ENCODE assay signal across 24 cellular contexts in the genomic region with DNA sequence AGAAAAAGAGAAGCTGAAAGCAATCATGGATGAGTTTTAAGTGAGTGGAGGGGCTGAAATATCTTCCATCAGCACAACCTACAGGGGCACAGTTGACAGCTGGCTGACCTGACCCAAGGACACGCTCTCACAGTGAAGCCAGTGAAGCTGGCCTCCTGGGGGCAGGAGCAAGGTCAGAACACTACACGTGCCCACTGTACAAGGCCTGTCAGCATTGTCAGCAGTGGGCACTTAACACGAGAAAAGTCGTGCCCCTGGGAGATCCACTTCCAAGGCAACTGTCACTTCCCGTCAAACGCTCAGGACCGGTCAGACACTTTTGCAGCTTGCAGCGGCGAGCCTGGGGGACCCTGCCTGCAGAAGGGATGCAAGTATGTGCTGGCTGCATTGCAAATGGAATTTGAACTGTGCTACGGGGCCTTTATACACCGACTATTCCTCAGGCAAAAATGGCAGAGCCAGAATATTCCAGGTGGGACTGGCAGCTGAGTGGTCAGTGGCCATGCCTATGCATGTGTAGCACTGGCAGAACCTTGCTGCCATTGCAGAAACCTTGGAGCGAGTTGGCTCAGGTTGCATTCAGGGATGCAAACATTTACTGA.
DNase-seq lines count a peak whose midpoint lies in the region; FAIRE-seq and TF ChIP-seq lines count a peak whose summit lies in the region.
"Had no signal": no experiment of that assay in that cellular context is flagged by ENCODE, and none has a peak within 500 bp of the region (broad histone marks: within the 10 kb centered on the region; RNA-seq: fewer than 3 reads in every experiment).

No MANE protein-coding gene starts in this region.

- CTCF ChIA-PET in activated CD4-positive, alpha-beta memory T cell treated with anti-CD3 and anti-CD28 coated beads for 36 hours (lab: Charles Lee), result interaction anchor here (1.1 to 2.4 kb wide), 6 partner anchors 8 to 180 kb away, joined by 3 to 10 read pairs (median 6); no protein-coding TSS in a partner anchor
- CTCF ChIA-PET in activated CD4-positive, alpha-beta memory T cell treated with anti-CD3 and anti-CD28 coated beads, Interleukin-2, amount 10 ng/mL, durations not matched to agents 7 days and 5 days (lab: Charles Lee), result interaction anchor here (0.9 to 2.4 kb wide), 2 partner anchors 11 to 175 kb away, joined by 3 to 14 read pairs; no protein-coding TSS in a partner anchor

- H3F3A ChIP-seq in Loucy (ENCODE audit: low read depth), result peaks cover 16% of the 10 kb centered on the region

- peaks cover 3% of the 10 kb centered on the region for H3K9me3 Mint-ChIP-seq in activated CD4-positive, alpha-beta memory T cell treated with anti-CD3 and anti-CD28 coated beads for 36 hours
- H3K9me3 Mint-ChIP-seq in activated CD4-positive, alpha-beta memory T cell treated with anti-CD3 and anti-CD28 coated beads, Interleukin-2, amount 10 ng/mL, durations not matched to agents 7 days and 5 days, result peaks cover 2% of the 10 kb centered on the region
- no peaks in the 10 kb centered on the region for H3K9me3 Mint-ChIP-seq in brain

- no peak overlapping the region for H3K9ac ChIP-seq in Loucy (ENCODE audit: low read depth, low read length, poor library complexity, severe bottlenecking)
- H3K9ac ChIP-seq: KMS-11 had no signal

- H3K4me1 Mint-ChIP-seq in activated CD4-positive, alpha-beta memory T cell treated with anti-CD3 and anti-CD28 coated beads for 36 hours (ENCODE audit: low read depth), result peaks cover 56% of the 10 kb centered on the region
- H3K4me1 Mint-ChIP-seq in activated CD4-positive, alpha-beta memory T cell treated with anti-CD3 and anti-CD28 coated beads, Interleukin-2, amount 10 ng/mL, durations not matched to agents 7 days and 5 days, result peaks cover 43% of the 10 kb centered on the region
- peaks cover 74% of the 10 kb centered on the region for H3K4me1 Mint-ChIP-seq in brain

- FAIRE-seq in RCC 7860 (lab: Jason Lieb, UNC), result no peak
- FAIRE-seq: A549, H54, islet of Langerhans had no signal

- H3K4me1 ChIP-seq in Loucy (ENCODE audit: insufficient read depth, low read length, poor library complexity, severe bottlenecking), result peaks cover 30% of the 10 kb centered on the region
- H3K4me1 ChIP-seq: A549 had no signal

- intact Hi-C loops in activated CD4-positive, alpha-beta memory T cell treated with anti-CD3 and anti-CD28 coated beads for 36 hours (cut with micrococcal nuclease), result no loop called here

- H3K9me3 ChIP-seq in Loucy (ENCODE audit: insufficient read depth, low read depth, low read length), result no peaks in the 10 kb centered on the region
- H3K9me3 ChIP-seq: A549, esophagus muscularis mucosa, heart left ventricle, ovary had no signal

- peak overlapping the region; percentile 14 for H3K4me2 ChIP-seq in Loucy (ENCODE audit: low read depth, low read length, poor library complexity, severe bottlenecking)
- H3K4me2 ChIP-seq: A549, KMS-11 had no signal

- H3K27me3 ChIP-seq in Loucy (ENCODE audit: insufficient read depth, low read length, poor library complexity, severe bottlenecking), result no peaks in the 10 kb centered on the region
- H3K27me3 ChIP-seq: esophagus muscularis mucosa, heart left ventricle, ovary had no signal

- no peaks in the 10 kb centered on the region for H3K9me2 ChIP-seq in Loucy (replicated peaks; ENCODE audit: low read depth, low read length)

- H3K79me2 ChIP-seq in Loucy (ENCODE audit: insufficient read depth, low read length), result peaks cover 57% of the 10 kb centered on the region

- H3K36me3 Mint-ChIP-seq in activated CD4-positive, alpha-beta memory T cell treated with anti-CD3 and anti-CD28 coated beads for 36 hours, result peaks cover 21% of the 10 kb centered on the region
- H3K36me3 Mint-ChIP-seq in activated CD4-positive, alpha-beta memory T cell treated with anti-CD3 and anti-CD28 coated beads, Interleukin-2, amount 10 ng/mL, durations not matched to agents 7 days and 5 days (ENCODE audit: low read depth), result peaks cover 65% of the 10 kb centered on the region
- no peaks in the 10 kb centered on the region for H3K36me3 Mint-ChIP-seq in brain

- peak overlapping the region; percentile 0 for H3K27ac Mint-ChIP-seq in activated CD4-positive, alpha-beta memory T cell treated with anti-CD3 and anti-CD28 coated beads for 36 hours
- no peak overlapping the region for H3K27ac Mint-ChIP-seq in activated CD4-positive, alpha-beta memory T cell treated with anti-CD3 and anti-CD28 coated beads, Interleukin-2, amount 10 ng/mL, durations not matched to agents 7 days and 5 days
- H3K27ac Mint-ChIP-seq in brain, result peak overlapping the region in 3 of 5 experiments; percentile 43 to 77 (median 53)

- POLR2A ChIA-PET in activated CD4-positive, alpha-beta memory T cell treated with anti-CD3 and anti-CD28 coated beads for 36 hours (lab: Charles Lee), result interaction anchor here (0.9 to 1.2 kb wide), 2 partner anchors 8 to 12 kb away, joined by 3 to 5 read pairs; no protein-coding TSS in a partner anchor
- POLR2A ChIA-PET in activated CD4-positive, alpha-beta memory T cell treated with anti-CD3 and anti-CD28 coated beads, Interleukin-2, amount 10 ng/mL, durations not matched to agents 7 days and 5 days (lab: Charles Lee), result interaction anchor here (1.3 to 6.8 kb wide), 3 partner anchors 10 to 19 kb away, joined by 3 to 50 read pairs (median 3); no protein-coding TSS in a partner anchor

- H2AFZ ChIP-seq in Loucy (ENCODE audit: low read length), result no peak overlapping the region

- H3K4me3 Mint-ChIP-seq in activated CD4-positive, alpha-beta memory T cell treated with anti-CD3 and anti-CD28 coated beads for 36 hours, result no peak overlapping the region
- H3K4me3 Mint-ChIP-seq in activated CD4-positive, alpha-beta memory T cell treated with anti-CD3 and anti-CD28 coated beads, Interleukin-2, amount 10 ng/mL, durations not matched to agents 7 days and 5 days, result no peak overlapping the region
- peak overlapping the region in 1 of 5 experiments; percentile 5 for H3K4me3 Mint-ChIP-seq in brain

- H3K27me3 Mint-ChIP-seq in activated CD4-positive, alpha-beta memory T cell treated with anti-CD3 and anti-CD28 coated beads for 36 hours, result no peaks in the 10 kb centered on the region
- no peaks in the 10 kb centered on the region for H3K27me3 Mint-ChIP-seq in activated CD4-positive, alpha-beta memory T cell treated with anti-CD3 and anti-CD28 coated beads, Interleukin-2, amount 10 ng/mL, durations not matched to agents 7 days and 5 days
- no peaks in the 10 kb centered on the region for H3K27me3 Mint-ChIP-seq in brain

- no peaks in the 10 kb centered on the region; the same call in 1 of the 2 replicates for H3K36me3 ChIP-seq in Loucy (ENCODE audit: insufficient read depth, low read length)
- H3K36me3 ChIP-seq: brain microvascular endothelial cell, esophagus muscularis mucosa, heart left ventricle, ovary, WERI-Rb-1 had no signal

- no peak overlapping the region for H3K4me3 ChIP-seq in Loucy (ENCODE audit: low read length, poor library complexity, severe bottlenecking)
- H3K4me3 ChIP-seq: A549, esophagus muscularis mucosa, heart left ventricle, ovary, skin epidermis had no signal

- no peaks in the 10 kb centered on the region for H4K20me1 ChIP-seq in Loucy (ENCODE audit: insufficient read depth, low read length, poor library complexity, severe bottlenecking)

- DNase-seq in activated CD4-positive, alpha-beta memory T cell treated with anti-CD3 and anti-CD28 coated beads for 36 hours, result no peak
- no peak for DNase-seq in activated CD4-positive, alpha-beta memory T cell treated with anti-CD3 and anti-CD28 coated beads, Interleukin-2, amount 10 ng/mL, durations not matched to agents 7 days and 5 days
- DNase-seq in retina, result peak; percentile 77
- no peak for DNase-seq in RCC 7860 (ENCODE audit: low spot score)
- DNase-seq in ecto neural progenitor cell (ENCODE audit: low spot score), result no peak
- no peak for DNase-seq in dermis blood vessel endothelial cell
- DNase-seq: activated gamma-delta T cell, brain microvascular endothelial cell, COR-L47, heart left ventricle, midbrain, NCI-H1105 treated with DMSO at 0.1 percent for 48 hours, NCI-H774, ovary, SW 1271, WERI-Rb-1 had no signal

- no peak for TF ChIP-seq CTCF in Loucy (conservative IDR thresholded peaks at IDR 0.05; ENCODE audit: low read length)
- TF ChIP-seq CTCF in brain (conservative IDR thresholded peaks at IDR 0.05), result no peak
